Comparison of ENCODE assay signal across 8 cellular contexts in the genomic region with DNA sequence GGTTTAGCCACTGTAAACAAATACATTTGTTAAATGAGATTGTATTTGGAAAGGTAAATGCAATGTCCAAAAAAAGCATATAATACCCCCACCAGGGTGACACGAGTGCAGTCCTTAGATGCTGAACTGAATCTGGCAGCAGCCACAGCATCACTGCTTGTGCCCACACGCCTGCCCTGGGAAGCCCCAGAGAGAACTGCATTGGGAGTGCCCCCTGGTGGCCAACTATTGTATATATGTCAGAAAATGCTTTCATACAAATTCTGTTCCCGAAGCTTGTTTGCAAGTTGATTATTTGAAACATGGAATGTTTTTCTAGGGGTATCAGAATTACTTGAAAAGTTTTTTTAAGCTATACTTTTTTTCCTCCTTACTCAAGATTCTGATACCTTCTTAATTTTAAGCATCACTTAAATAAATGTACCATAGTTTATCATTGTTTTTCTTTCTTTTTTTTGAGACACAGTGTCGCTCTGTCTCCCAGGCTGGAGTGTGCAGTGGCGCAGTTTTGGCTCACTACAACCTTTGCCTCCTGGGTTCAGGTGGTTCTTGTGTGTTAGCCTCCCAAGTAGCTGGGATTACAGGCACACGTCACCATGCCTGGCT. TPM values are rescaled to one million over a fixed set of nuclear protein-coding genes. Genes with fewer than 3 reads are reported as not detected.
DNase-seq lines count a peak whose midpoint lies in the region; ATAC-seq and FAIRE-seq lines count a peak whose summit lies in the region.

No MANE protein-coding gene starts in this region.

- peak; percentile 86 for ATAC-seq in GM21390 (IDR thresholded peaks at IDR 0.05; ENCODE audit: unreplicated experiment)

- DNase-seq in DMS153 (lab: John Stamatoyannopoulos, UW): peak; percentile 38
- DNase-seq in HS-27A (ENCODE audit: low read depth): peak; percentile 36
- peak; percentile 56 for DNase-seq in NOMO-1 treated with DMSO at 0.1 percent for 48 hours (lab: John Stamatoyannopoulos, UW; ENCODE audit: unreplicated experiment)
- peak; percentile 64 to 72 for DNase-seq in activated CD8-positive, alpha-beta memory T cell treated with anti-CD3 and anti-CD28 coated beads for 4 hours (ENCODE audit: low read depth in 2 of 2)
- peak; percentile 87 for DNase-seq in mucosa of gallbladder (ENCODE audit: low spot score)
- peak; percentile 31 to 62 for DNase-seq in stimulated activated CD8-positive, alpha-beta memory T cell treated with anti-CD3 and anti-CD28 coated beads, Interleukin-7, amount 100 ng/mL, for 48 hours (ENCODE audit: extremely low read depth in 1 of 2, low read depth in 1 of 2)

- FAIRE-seq in endometrium (lab: Jason Lieb, UNC): peak; percentile 83

RNA-seq across cellular contexts. Expression of gene LANCL2, which starts 50.1 kb away (rescaled TPM):
- 10.9 TPM for total RNA-seq in mucosa of gallbladder

Comparison
In these comparisons a context has a peak if more than half of its experiments do, and no peak if none do; other contexts are left out.
1. Peak in every context shown above with its lines: DNase-seq and ATAC-seq.
2. DNase-seq: peak in every context shown above with its lines; median percentile 87 in mucosa of gallbladder; 68 in activated CD8-positive, alpha-beta memory T cell treated with anti-CD3 and anti-CD28 coated beads for 4 hours; 56 in NOMO-1 treated with DMSO at 0.1 percent for 48 hours; 46 in stimulated activated CD8-positive, alpha-beta memory T cell treated with anti-CD3 and anti-CD28 coated beads, Interleukin-7, amount 100 ng/mL, for 48 hours; 38 in DMS153; 36 in HS-27A.